In genomic region chr2:144382848-144383247, GRCh38 we compare ENCODE assay signal across 8 cellular contexts.
DNase-seq lines count a peak whose midpoint lies in the region; ATAC-seq, FAIRE-seq and TF ChIP-seq lines count a peak whose summit lies in the region.

No MANE protein-coding gene starts in this region.

- DNase-seq in astrocyte (ENCODE audit: low read depth) = peak; percentile 21
- peak in 1 of 2 donors; percentile 34 for DNase-seq in tibial artery
- DNase-seq in retina = no peak
- DNase-seq in posterior cingulate gyrus = no peak
- no peak for DNase-seq in HT-29 (ENCODE audit: low spot score)

- peaks cover 5% of the 10 kb centered on the region for H3K9me3 Mint-ChIP-seq in astrocyte (ENCODE audit: unreplicated experiment)

- no peaks in the 10 kb centered on the region for H3K9me2 ChIP-seq in DOHH2 (replicated peaks; ENCODE audit: control insufficient read depth, low read length)

- H3K27ac Mint-ChIP-seq in astrocyte (ENCODE audit: unreplicated experiment) = peak overlapping the region; percentile 8

- ATAC-seq in GM19452 (IDR thresholded peaks at IDR 0.05; ENCODE audit: unreplicated experiment) (peak; percentile 99), HG03442 (IDR thresholded peaks at IDR 0.05; ENCODE audit: unreplicated experiment) (peak; percentile 98)

- H3K27ac ChIP-seq in DOHH2 (ENCODE audit: low read depth, low read length) (no peak overlapping the region), astrocyte (ENCODE audit: low read depth, low read length) (no peak overlapping the region), tibial artery (peak overlapping the region; percentile 27 to 39)

- peaks cover 22% of the 10 kb centered on the region for H3K4me1 Mint-ChIP-seq in astrocyte (ENCODE audit: low read depth, unreplicated experiment)

- 0 out of 2 replicates have a peak overlapping the region, but pooled peaks have one; percentile 18 for H3K4me2 ChIP-seq in DOHH2 (ENCODE audit: low read length)
- no peak overlapping the region for H3K4me2 ChIP-seq in astrocyte (ENCODE audit: low read length)

- H3K36me3 ChIP-seq in DOHH2 (ENCODE audit: control insufficient read depth, low read length) (no peaks in the 10 kb centered on the region), astrocyte (ENCODE audit: insufficient read depth, low read length) (no peaks in the 10 kb centered on the region), tibial artery (no peaks in the 10 kb centered on the region)

- H3F3A ChIP-seq in DOHH2 (ENCODE audit: control insufficient read depth, insufficient read depth) = no peaks in the 10 kb centered on the region

- H3K36me3 Mint-ChIP-seq in astrocyte (ENCODE audit: low read depth, unreplicated experiment) = peaks cover 13% of the 10 kb centered on the region

- H3K27me3 ChIP-seq in DOHH2 (ENCODE audit: control insufficient read depth, low read length) = no peaks in the 10 kb centered on the region
- H3K27me3 ChIP-seq in astrocyte (ENCODE audit: insufficient read depth, low read length) = no peaks in the 10 kb centered on the region
- H3K27me3 ChIP-seq in tibial artery = no peaks in the 10 kb centered on the region

- H3K4me3 Mint-ChIP-seq in astrocyte (ENCODE audit: unreplicated experiment) = no peak overlapping the region

- H3K4me3 ChIP-seq in DOHH2 (ENCODE audit: low read length) (no peak overlapping the region), astrocyte (ENCODE audit: insufficient read depth, low read depth, low read length) (no peak overlapping the region), tibial artery (peak overlapping the region in 1 of 2 donors; percentile 1)

- intact Hi-C loops in tibial artery (cut with DNase I; ENCODE audit: low total_unique reads) (no loop called here), posterior cingulate gyrus (cut with DNase I) (no loop called here)

- H3K9ac ChIP-seq in astrocyte (ENCODE audit: low read length) = no peak overlapping the region

- TF ChIP-seq CTCF in DOHH2 (IDR thresholded peaks at IDR 0.05; ENCODE audit: low read depth, low read length, poor library complexity, severe bottlenecking) (no peak), astrocyte (IDR thresholded peaks at IDR 0.05; ENCODE audit: insufficient read depth, low read depth, low read length) (no peak), tibial artery (IDR thresholded peaks at IDR 0.05) (no peak)

- H3K4me1 ChIP-seq in DOHH2 (ENCODE audit: control insufficient read depth, low read length) (peaks cover 15% of the 10 kb centered on the region), astrocyte (ENCODE audit: insufficient read depth, low read length) (no peaks in the 10 kb centered on the region), tibial artery (peaks cover 0 to 40% (median 6%) of the 10 kb centered on the region in 4 donors)

- no peaks in the 10 kb centered on the region for H3K79me2 ChIP-seq in DOHH2 (ENCODE audit: control insufficient read depth, low read length)
- H3K79me2 ChIP-seq in astrocyte (ENCODE audit: insufficient read depth, low read length) = no peaks in the 10 kb centered on the region

- H4K20me1 ChIP-seq in DOHH2 (ENCODE audit: control insufficient read depth, insufficient read depth, low read depth, low read length) = no peaks in the 10 kb centered on the region
- H4K20me1 ChIP-seq in astrocyte (ENCODE audit: insufficient read depth, low read length) = no peaks in the 10 kb centered on the region

- no peak for FAIRE-seq in astrocyte (lab: Jason Lieb, UNC)

- H3K27me3 Mint-ChIP-seq in astrocyte (ENCODE audit: low read depth, unreplicated experiment) = no peaks in the 10 kb centered on the region

- H2AFZ ChIP-seq in astrocyte (ENCODE audit: low read depth, low read length) = no peak overlapping the region

- H3K9me3 ChIP-seq in DOHH2 (ENCODE audit: control insufficient read depth, insufficient read depth, low read length) (no peaks in the 10 kb centered on the region), astrocyte (ENCODE audit: insufficient read depth, low read depth, low read length) (no peaks in the 10 kb centered on the region), tibial artery (no peaks in the 10 kb centered on the region)

Comparison
In these comparisons a context has a peak if more than half of its experiments do, and no peak if none do; other contexts are left out.
1. H3K27ac ChIP-seq: peak in tibial artery (2 of 2); none in DOHH2 (single experiment) and astrocyte (single experiment).